1 cellular context compared by ENCODE assay signal in the genomic region with DNA sequence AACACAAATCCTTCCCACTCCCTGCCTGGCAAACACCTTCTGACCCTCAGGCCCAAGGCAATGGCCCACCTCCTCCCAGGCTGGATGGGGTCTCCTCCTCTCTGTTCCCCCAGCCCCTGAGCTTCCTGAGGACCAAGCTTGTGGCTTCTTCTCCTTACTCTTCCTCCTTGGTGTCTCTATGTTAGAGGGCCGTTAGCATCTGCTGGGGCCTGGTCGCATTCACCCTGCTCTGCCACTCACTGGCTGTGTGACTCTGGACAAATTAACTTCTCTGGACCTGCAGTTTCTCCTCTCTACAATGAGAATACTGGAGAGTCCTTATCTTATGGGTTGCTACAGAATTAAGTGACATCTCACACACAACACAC.
TF ChIP-seq lines count a peak whose summit lies in the region.

No MANE protein-coding gene starts in this region.

TF ChIP-seq in IMR-90, 13 proteins besides CTCF, POLR2A, EP300 and RAD21:
- no peak for TF ChIP-seq CHD1 (IDR thresholded peaks at IDR 0.05; ENCODE audit: low read depth, low read length)
- TF ChIP-seq RCOR1 (IDR thresholded peaks at IDR 0.05; ENCODE audit: insufficient replicate concordance, low read length): no peak
- TF ChIP-seq, protein P1, sequence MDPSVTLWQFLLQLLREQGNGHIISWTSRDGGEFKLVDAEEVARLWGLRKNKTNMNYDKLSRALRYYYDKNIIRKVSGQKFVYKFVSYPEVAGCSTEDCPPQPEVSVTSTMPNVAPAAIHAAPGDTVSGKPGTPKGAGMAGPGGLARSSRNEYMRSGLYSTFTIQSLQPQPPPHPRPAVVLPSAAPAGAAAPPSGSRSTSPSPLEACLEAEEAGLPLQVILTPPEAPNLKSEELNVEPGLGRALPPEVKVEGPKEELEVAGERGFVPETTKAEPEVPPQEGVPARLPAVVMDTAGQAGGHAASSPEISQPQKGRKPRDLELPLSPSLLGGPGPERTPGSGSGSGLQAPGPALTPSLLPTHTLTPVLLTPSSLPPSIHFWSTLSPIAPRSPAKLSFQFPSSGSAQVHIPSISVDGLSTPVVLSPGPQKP (IDR thresholded peaks at IDR 0.05; ENCODE audit: borderline replicate concordance, low read depth, low read length): no peak
- no peak for TF ChIP-seq FOS (IDR thresholded peaks at IDR 0.05; ENCODE audit: low read depth, low read length)
- TF ChIP-seq BHLHE40 (IDR thresholded peaks at IDR 0.05; ENCODE audit: low read depth, low read length): no peak
- TF ChIP-seq RFX5 (IDR thresholded peaks at IDR 0.05; ENCODE audit: low read depth, low read length): no peak
- TF ChIP-seq, protein P2, sequence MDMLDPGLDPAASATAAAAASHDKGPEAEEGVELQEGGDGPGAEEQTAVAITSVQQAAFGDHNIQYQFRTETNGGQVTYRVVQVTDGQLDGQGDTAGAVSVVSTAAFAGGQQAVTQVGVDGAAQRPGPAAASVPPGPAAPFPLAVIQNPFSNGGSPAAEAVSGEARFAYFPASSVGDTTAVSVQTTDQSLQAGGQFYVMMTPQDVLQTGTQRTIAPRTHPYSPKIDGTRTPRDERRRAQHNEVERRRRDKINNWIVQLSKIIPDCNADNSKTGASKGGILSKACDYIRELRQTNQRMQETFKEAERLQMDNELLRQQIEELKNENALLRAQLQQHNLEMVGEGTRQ (IDR thresholded peaks at IDR 0.05; ENCODE audit: low read depth, low read length): no peak
- no peak for TF ChIP-seq SMC3 (IDR thresholded peaks at IDR 0.05; ENCODE audit: low read depth, low read length)
- no peak for TF ChIP-seq MAZ (IDR thresholded peaks at IDR 0.05; ENCODE audit: borderline replicate concordance, low read depth, low read length)
- TF ChIP-seq CEBPB (IDR thresholded peaks at IDR 0.05; ENCODE audit: low read depth, low read length): no peak
TF ChIP-seq in IMR-90: peak in this region for 0.
